In genomic region chr2:14634885-14635871, GRCh38 we compare ENCODE assay signal across 8 cellular contexts. TPM values are rescaled to one million over a fixed set of nuclear protein-coding genes. Genes with fewer than 3 reads are reported as not detected.
DNase-seq lines count a peak whose midpoint lies in the region; ATAC-seq and TF ChIP-seq lines count a peak whose summit lies in the region.

No MANE protein-coding gene starts in this region.

- H3K4me3 Mint-ChIP-seq in Caco-2 (ENCODE audit: unreplicated experiment), result peak overlapping the region; percentile 63
- peak overlapping the region in 1 of 2 donors; percentile 78 for H3K4me3 Mint-ChIP-seq in CD14-positive monocyte
- H3K4me3 Mint-ChIP-seq in stimulated activated memory B cell treated with anti-CD40 and anti-IgM and Interleukin-4, amounts not matched to agents 10 μg/mL and 1 μg/mL and 100 μg/mL, for 72 hours, result no peak overlapping the region

- H3K4me2 ChIP-seq in neuronal stem cell (ENCODE audit: insufficient read depth, low read length, poor library complexity, severe bottlenecking), result peak overlapping the region; percentile 92

- H2AFZ ChIP-seq in neuronal stem cell (ENCODE audit: low read length), result peak overlapping the region; percentile 93

- H3K4ac ChIP-seq in neuronal stem cell (ENCODE audit: low read length), result no peak overlapping the region

- CTCF ChIA-PET in Caco-2 (lab: Charles Lee), result interaction anchor here (0.6 to 1.3 kb wide), 2 partner anchors 7 to 631 kb away, joined by 3 to 4 read pairs; no protein-coding TSS in a partner anchor

- H3K4me3 ChIP-seq in Caco-2 (ENCODE audit: low read depth, low read length) (peak overlapping the region; percentile 21), gastroesophageal sphincter (peak overlapping the region; percentile 46 to 69), neuronal stem cell (ENCODE audit: low read length in 2 of 2) (peak overlapping the region; percentile 45 to 88)

- H3K36me3 ChIP-seq in Caco-2 (ENCODE audit: control insufficient read depth, insufficient read depth, low read length), result no peaks in the 10 kb centered on the region
- H3K36me3 ChIP-seq in gastroesophageal sphincter, result no peaks in the 10 kb centered on the region
- H3K36me3 ChIP-seq in neuronal stem cell (replicated peaks in 1 of 2; ENCODE audit: control insufficient read depth in 2 of 2, insufficient read depth in 2 of 2, low read length in 2 of 2), result no peaks in the 10 kb centered on the region

- no peak overlapping the region for H2BK5ac ChIP-seq in neuronal stem cell (ENCODE audit: low read length)

- peak overlapping the region; percentile 88 for H2BK120ac ChIP-seq in neuronal stem cell (ENCODE audit: low read depth, low read length)

- H4K8ac ChIP-seq in neuronal stem cell (ENCODE audit: low read depth, low read length), result no peak overlapping the region

- H3K18ac ChIP-seq in neuronal stem cell (ENCODE audit: low read length), result peak overlapping the region; percentile 96

- ATAC-seq in gastroesophageal sphincter, result peak; percentile 39
- no peak for ATAC-seq in stimulated activated memory B cell treated with anti-CD40 and anti-IgM and Interleukin-4, amounts not matched to agents 10 μg/mL and 1 μg/mL and 100 μg/mL, for 72 hours

- TF ChIP-seq POLR2A in gastroesophageal sphincter (IDR thresholded peaks at IDR 0.05), result no peak

- TF ChIP-seq CTCF in Caco-2 (IDR thresholded peaks at IDR 0.05; ENCODE audit: insufficient read depth in 1 of 2, low read depth in 1 of 2, low read length in 1 of 2, severe bottlenecking in 1 of 2, unreplicated experiment in 1 of 2) (no peak), gastroesophageal sphincter (IDR thresholded peaks at IDR 0.05) (peak in 1 of 4 experiments; percentile 48), CD14-positive monocyte (IDR thresholded peaks at IDR 0.05) (no peak)

- WGBS in gastroesophageal sphincter (ENCODE audit: low coverage in 1 of 2), 2 donors, result 0% methylated on average over 3 to 7 of the region's 68 CpGs
- no CpG with 5 or more reads among the region's 68 CpGs for WGBS in neuronal stem cell (ENCODE audit: extremely low coverage in 2 of 2, insufficient read length in 2 of 2, insufficient replicate concordance in 1 of 2), 2 donors

- DNase-seq in Caco-2 (peak; percentile 66), LHCN-M2 (ENCODE audit: low read depth) (peak; percentile 32), SW 1271 (lab: John Stamatoyannopoulos, UW) (peak; percentile 7 to 70), neuronal stem cell (ENCODE audit: low spot score) (peak; percentile 46), CD14-positive monocyte (ENCODE audit: low spot score) (no peak), NCI-H1048 (lab: John Stamatoyannopoulos, UW) (no peak)

- H2AK5ac ChIP-seq in neuronal stem cell (ENCODE audit: low read depth, low read length), result no peak overlapping the region

- no peak overlapping the region for H2BK12ac ChIP-seq in neuronal stem cell (ENCODE audit: low read length)

- H3K23ac ChIP-seq in neuronal stem cell (ENCODE audit: low read depth, low read length, poor library complexity), result peak overlapping the region; percentile 44

- BruUV-seq in Caco-2 (replicated peaks; lab: Mats Ljungman, UMichigan), result no TSS peak

- H3K9me3 ChIP-seq in Caco-2 (no peaks in the 10 kb centered on the region), gastroesophageal sphincter (no peaks in the 10 kb centered on the region), neuronal stem cell (replicated peaks in 1 of 2; ENCODE audit: control insufficient read depth in 2 of 2, insufficient read depth in 1 of 2, low read depth in 1 of 2, low read length in 2 of 2) (no peaks in the 10 kb centered on the region)

- H4K91ac ChIP-seq in neuronal stem cell (ENCODE audit: low read depth, low read length, poor library complexity), result no peak overlapping the region

- H3K27ac Mint-ChIP-seq in Caco-2 (ENCODE audit: unreplicated experiment) (no peak overlapping the region), CD14-positive monocyte (peak overlapping the region in 1 of 7 donors; percentile 61)
- H3K27ac Mint-ChIP-seq in stimulated activated memory B cell treated with anti-CD40 and anti-IgM and Interleukin-4, amounts not matched to agents 10 μg/mL and 1 μg/mL and 100 μg/mL, for 72 hours, result no peak overlapping the region

- H3K36me3 Mint-ChIP-seq in Caco-2 (ENCODE audit: insufficient read depth, unreplicated experiment), result no peaks in the 10 kb centered on the region
- H3K36me3 Mint-ChIP-seq in CD14-positive monocyte, result no peaks in the 10 kb centered on the region
- H3K36me3 Mint-ChIP-seq in stimulated activated memory B cell treated with anti-CD40 and anti-IgM and Interleukin-4, amounts not matched to agents 10 μg/mL and 1 μg/mL and 100 μg/mL, for 72 hours, result no peaks in the 10 kb centered on the region

- H3K27ac ChIP-seq in gastroesophageal sphincter (peak overlapping the region; percentile 86 to 92 (median 91)), neuronal stem cell (replicated peaks; ENCODE audit: low read length) (no peak overlapping the region)

- H3K4me1 ChIP-seq in Caco-2 (peaks cover 20% of the 10 kb centered on the region), gastroesophageal sphincter (peaks cover 0 to 59% (median 10%) of the 10 kb centered on the region in 3 donors), neuronal stem cell (ENCODE audit: control insufficient read depth in 2 of 2, insufficient read depth in 1 of 2, low read depth in 1 of 2, low read length in 2 of 2) (peaks cover 1 to 5% of the 10 kb centered on the region in 2 donors)

- peak overlapping the region; percentile 92 for H3K9ac ChIP-seq in neuronal stem cell (ENCODE audit: low read depth, low read length, poor library complexity)

- H2BK15ac ChIP-seq in neuronal stem cell (ENCODE audit: low read length), result peak overlapping the region; percentile 40

- intact Hi-C loops in Caco-2 (cut with micrococcal nuclease; ENCODE audit: unreplicated experiment), result loop anchor here (10.0 kb wide), 2 partner anchors 270 to 350 kb away; no protein-coding TSS in a partner anchor
- intact Hi-C loops in CD14-positive monocyte (cut with micrococcal nuclease), result no loop called here

- H3K9me3 Mint-ChIP-seq in Caco-2 (ENCODE audit: unreplicated experiment) (no peaks in the 10 kb centered on the region), CD14-positive monocyte (peaks cover 0 to 20% (median 7%) of the 10 kb centered on the region in 7 donors)
- no peaks in the 10 kb centered on the region for H3K9me3 Mint-ChIP-seq in stimulated activated memory B cell treated with anti-CD40 and anti-IgM and Interleukin-4, amounts not matched to agents 10 μg/mL and 1 μg/mL and 100 μg/mL, for 72 hours

- no peaks in the 10 kb centered on the region for H3K79me1 ChIP-seq in neuronal stem cell (ENCODE audit: low read depth, low read length)

- TF ChIP-seq EP300 in gastroesophageal sphincter (IDR thresholded peaks at IDR 0.05), result no peak

- no peak overlapping the region for H3K14ac ChIP-seq in neuronal stem cell (ENCODE audit: low read length)

- peaks cover 22% of the 10 kb centered on the region for H3K27me3 Mint-ChIP-seq in Caco-2 (ENCODE audit: insufficient read depth, unreplicated experiment)
- H3K27me3 Mint-ChIP-seq in CD14-positive monocyte (ENCODE audit: low read depth in 3 of 3), result peaks cover 60 to 66% (median 65%) of the 10 kb centered on the region in 3 donors
- peaks cover 53% of the 10 kb centered on the region for H3K27me3 Mint-ChIP-seq in stimulated activated memory B cell treated with anti-CD40 and anti-IgM and Interleukin-4, amounts not matched to agents 10 μg/mL and 1 μg/mL and 100 μg/mL, for 72 hours

- POLR2A ChIA-PET in Caco-2 (lab: Charles Lee), result no interaction called here

- H3K27me3 ChIP-seq in Caco-2 (replicated peaks; ENCODE audit: control insufficient read depth, insufficient read depth, low read length), result peaks cover 15% of the 10 kb centered on the region
- H3K27me3 ChIP-seq in gastroesophageal sphincter, result peaks cover 37% of the 10 kb centered on the region
- H3K27me3 ChIP-seq in neuronal stem cell (ENCODE audit: control insufficient read depth in 3 of 3, insufficient read depth in 3 of 3, low read depth in 1 of 3, low read length in 3 of 3), result peaks cover 3 to 70% (median 18%) of the 10 kb centered on the region in 3 experiments

- H3K4me1 Mint-ChIP-seq in Caco-2 (ENCODE audit: low read depth, unreplicated experiment) (no peaks in the 10 kb centered on the region), CD14-positive monocyte (no peaks in the 10 kb centered on the region)
- H3K4me1 Mint-ChIP-seq in stimulated activated memory B cell treated with anti-CD40 and anti-IgM and Interleukin-4, amounts not matched to agents 10 μg/mL and 1 μg/mL and 100 μg/mL, for 72 hours, result no peaks in the 10 kb centered on the region

RNA-seq across cellular contexts. Expression of gene LRATD1, which starts 2.7 kb away (rescaled TPM):
- total RNA-seq in Caco-2 (2022) (0.27 and 0.35 TPM in 2 replicates), LHCN-M2 (2014; rRNA removed) (0.26 and 0.57 TPM in 2 replicates), gastroesophageal sphincter (10 to 100 TPM in 2 of 4 donors, 1 to 10 TPM in 2; 1.9 to 12.7 (median 9.7) TPM)
- 0.40 TPM for polyA plus RNA-seq in LHCN-M2 (2012)
- polyA plus RNA-seq in neuronal stem cell (2013, experiment 1 of 2), result 8.0 TPM
- 8.9 TPM for polyA plus RNA-seq in neuronal stem cell (2013, experiment 2 of 2)
- not detected for polyA plus RNA-seq in CD14-positive monocyte

Comparison
In these comparisons a context has a peak if more than half of its experiments do, and no peak if none do; other contexts are left out.
1. DNase-seq: peak in Caco-2 (2 of 2), LHCN-M2 (single experiment), SW 1271 (2 of 2) and neuronal stem cell (single experiment); none in CD14-positive monocyte (single experiment) and NCI-H1048 (single experiment).
2. Peak in every context shown above with its lines, with median percentiles within 50 percentile points of each other: H3K4me3 ChIP-seq.